In genomic region chr15:66942649-66943390, GRCh38 we compare ENCODE assay signal across 30 cellular contexts.
"Had no signal": no experiment of that assay in that cellular context is flagged by ENCODE, and none has a peak within 500 bp of the region (broad histone marks: within the 10 kb centered on the region; RNA-seq: fewer than 3 reads in every experiment).

No MANE protein-coding gene starts in this region.

- H3K36me3 Mint-ChIP-seq: activated CD4-positive, alpha-beta memory T cell treated with anti-CD3 and anti-CD28 coated beads for 36 hours; activated naive CD8-positive, alpha-beta T cell treated with anti-CD3 and anti-CD28 coated beads for 36 hours; immature natural killer cell had no signal

- H3K9me3 Mint-ChIP-seq: activated CD4-positive, alpha-beta T cell treated with anti-CD3 and anti-CD28 coated beads, Interleukin-2, amount 10 ng/mL, durations not matched to agents 24 days and 14 days; activated naive CD8-positive, alpha-beta T cell treated with anti-CD3 and anti-CD28 coated beads for 36 hours; activated T-helper 1 cell treated with anti-CD3 and anti-CD28 coated beads, Interleukin-12 subunit alpha, Interleukin-12 subunit beta, Interleukin-2, Interleukin-4 antibody, amounts not matched to agents 30 ng/mL and 10 ng/mL and 1 ng/mL, durations not matched to agents 14 hours and 24 hours and 36 hours; immature natural killer cell had no signal

- H3K27ac Mint-ChIP-seq: activated CD4-positive, alpha-beta memory T cell treated with anti-CD3 and anti-CD28 coated beads for 36 hours; activated CD4-positive, alpha-beta T cell treated with anti-CD3 and anti-CD28 coated beads, Interleukin-2, amount 10 ng/mL, durations not matched to agents 24 days and 14 days; activated naive CD4-positive, alpha-beta T cell treated with anti-CD3 and anti-CD28 coated beads for 36 hours; activated naive CD8-positive, alpha-beta T cell treated with anti-CD3 and anti-CD28 coated beads for 36 hours; activated T-helper 1 cell treated with anti-CD3 and anti-CD28 coated beads, Interleukin-12 subunit alpha, Interleukin-12 subunit beta, Interleukin-2, Interleukin-4 antibody, amounts not matched to agents 30 ng/mL and 10 ng/mL and 1 ng/mL, durations not matched to agents 14 hours and 24 hours and 36 hours; immature natural killer cell; naive thymus-derived CD4-positive, alpha-beta T cell had no signal

- H3K4me1 Mint-ChIP-seq: immature natural killer cell had no signal

- H3K27me3 Mint-ChIP-seq: activated CD4-positive, alpha-beta memory T cell treated with anti-CD3 and anti-CD28 coated beads for 36 hours; activated CD4-positive, alpha-beta T cell treated with anti-CD3 and anti-CD28 coated beads, Interleukin-2, amount 10 ng/mL, durations not matched to agents 24 days and 14 days; naive thymus-derived CD4-positive, alpha-beta T cell had no signal

- H3K9me3 ChIP-seq: adrenal gland, colonic mucosa, testis, transverse colon had no signal

- DNase-seq: activated CD4-positive, alpha-beta memory T cell treated with anti-CD3 and anti-CD28 coated beads for 36 hours; activated CD4-positive, alpha-beta T cell treated with anti-CD3 and anti-CD28 coated beads, Interleukin-2, amount 10 ng/mL, durations not matched to agents 24 days and 14 days; activated CD8-positive, alpha-beta memory T cell treated with anti-CD3 and anti-CD28 coated beads, Interleukin-2, amount 50 U/mL, for 4 hours; activated effector memory CD4-positive, alpha-beta T cell treated with anti-CD3 and anti-CD28 coated beads, Interleukin-2, amount 50 U/mL, for 16 hours; activated naive CD4-positive, alpha-beta T cell treated with anti-CD3 and anti-CD28 coated beads for 36 hours; activated naive CD8-positive, alpha-beta T cell treated with anti-CD3 and anti-CD28 coated beads for 36 hours; activated T-cell treated with anti-CD3 and anti-CD28 coated beads, Interleukin-2, amount 50 U/mL, for 1 hour; aorta; cerebellar nuclear complex; foreskin fibroblast; head of caudate nucleus; immature natural killer cell; kidney; mammary epithelial cell; midbrain; naive thymus-derived CD4-positive, alpha-beta T cell; occipital lobe; right cardiac atrium; stimulated activated CD4-positive, alpha-beta T cell treated with anti-CD3 and anti-CD28 coated beads, Interleukin-12 subunit alpha, Interleukin-12 subunit beta, amount 100 ng/mL, for 4 hours; stimulated activated CD4-positive, alpha-beta T cell treated with anti-CD3 and anti-CD28 coated beads, Interleukin-4, amount 100 ng/mL, for 1 hour; stimulated activated naive CD8-positive, alpha-beta T cell treated with anti-CD3 and anti-CD28 coated beads, Interleukin-15, Interleukin-2, amounts not matched to agents 100 U/mL and 50 U/mL, for 24 hours; T1000; testis; WERI-Rb-1 had no signal

- H3K4me3 ChIP-seq: adrenal gland, body of pancreas, colonic mucosa, skin epidermis, testis, transverse colon had no signal

- H3K4me1 ChIP-seq: adrenal gland, body of pancreas, colonic mucosa, testis had no signal

- H3K4me3 Mint-ChIP-seq: activated CD4-positive, alpha-beta memory T cell treated with anti-CD3 and anti-CD28 coated beads for 36 hours; activated CD4-positive, alpha-beta T cell treated with anti-CD3 and anti-CD28 coated beads, Interleukin-2, amount 10 ng/mL, durations not matched to agents 24 days and 14 days; activated naive CD4-positive, alpha-beta T cell treated with anti-CD3 and anti-CD28 coated beads for 36 hours; activated naive CD8-positive, alpha-beta T cell treated with anti-CD3 and anti-CD28 coated beads for 36 hours; activated T-helper 1 cell treated with anti-CD3 and anti-CD28 coated beads, Interleukin-12 subunit alpha, Interleukin-12 subunit beta, Interleukin-2, Interleukin-4 antibody, amounts not matched to agents 30 ng/mL and 10 ng/mL and 1 ng/mL, durations not matched to agents 14 hours and 24 hours and 36 hours; immature natural killer cell; naive thymus-derived CD4-positive, alpha-beta T cell had no signal

- H3K27me3 ChIP-seq: adrenal gland, body of pancreas, colonic mucosa, testis, transverse colon had no signal

- H3K27ac ChIP-seq: adrenal gland, body of pancreas, colonic mucosa, skin epidermis, testis, transverse colon, WERI-Rb-1 had no signal

- H3K36me3 ChIP-seq: adrenal gland, colonic mucosa, transverse colon, WERI-Rb-1 had no signal
